Comparison of ENCODE assay signal across 9 cellular contexts in genomic region chr5:42990892-42991291, GRCh38. TPM values are rescaled to one million over a fixed set of nuclear protein-coding genes. Genes with fewer than 3 reads are reported as not detected.
DNase-seq lines count a peak whose midpoint lies in the region; ATAC-seq and TF ChIP-seq lines count a peak whose summit lies in the region.
"Had no signal": no experiment of that assay in that cellular context is flagged by ENCODE, and none has a peak within 500 bp of the region (broad histone marks: within the 10 kb centered on the region; RNA-seq: fewer than 3 reads in every experiment).

No MANE protein-coding gene starts in this region.

- H3K4me3 ChIP-seq in left lung: peak overlapping the region in 1 of 2 donors; percentile 54

- peak; percentile 42 for DNase-seq in DMS153 treated with DMSO at 0.1 percent for 48 hours (lab: John Stamatoyannopoulos, UW; ENCODE audit: unreplicated experiment)
- no peak for DNase-seq in DMS153 (lab: John Stamatoyannopoulos, UW)
- no peak for DNase-seq in left lung
- no peak for DNase-seq in stimulated activated naive CD8-positive, alpha-beta T cell treated with anti-CD3 and anti-CD28 coated beads, Interleukin-15, amount 100 ng/mL, for 72 hours
- DNase-seq in retina: no peak
- no peak for DNase-seq in kidney tubule cell (ENCODE audit: low spot score)
- DNase-seq: HCEC 1CT had no signal

- intact Hi-C loops in left lung (cut with DNase I): no loop called here

- H3K4me1 ChIP-seq in left lung: peaks cover 0 to 32% of the 10 kb centered on the region in 2 donors

- no peak for TF ChIP-seq CTCF in left lung (IDR thresholded peaks at IDR 0.05)

- H3K27ac Mint-ChIP-seq in activated T-helper 17 cell treated with anti-CD3 and anti-CD28 coated beads, Interleukin-2, amount 50 U/mL, for 72 hours: peak overlapping the region; percentile 99
- H3K27ac Mint-ChIP-seq in stimulated activated naive CD8-positive, alpha-beta T cell treated with anti-CD3 and anti-CD28 coated beads, Interleukin-15, amount 100 ng/mL, for 72 hours: peak overlapping the region; percentile 95 to 100

- no peaks in the 10 kb centered on the region for H3K36me3 ChIP-seq in left lung

- peak overlapping the region; percentile 96 to 100 for H3K27ac ChIP-seq in left lung

- ATAC-seq in activated T-helper 17 cell treated with anti-CD3 and anti-CD28 coated beads, Interleukin-2, amount 50 U/mL, for 72 hours (replicated peaks): no peak
- ATAC-seq in left lung (no peak), GM21423 (IDR thresholded peaks at IDR 0.05; ENCODE audit: unreplicated experiment) (no peak)
- no peak for ATAC-seq in stimulated activated naive CD8-positive, alpha-beta T cell treated with anti-CD3 and anti-CD28 coated beads, Interleukin-15, amount 100 ng/mL, for 72 hours

- peaks cover 31% of the 10 kb centered on the region for H3K4me1 Mint-ChIP-seq in activated T-helper 17 cell treated with anti-CD3 and anti-CD28 coated beads, Interleukin-2, amount 50 U/mL, for 72 hours
- H3K4me1 Mint-ChIP-seq in stimulated activated naive CD8-positive, alpha-beta T cell treated with anti-CD3 and anti-CD28 coated beads, Interleukin-15, amount 100 ng/mL, for 72 hours: peaks cover 46% of the 10 kb centered on the region

- no peaks in the 10 kb centered on the region for H3K27me3 Mint-ChIP-seq in activated T-helper 17 cell treated with anti-CD3 and anti-CD28 coated beads, Interleukin-2, amount 50 U/mL, for 72 hours
- H3K27me3 Mint-ChIP-seq in stimulated activated naive CD8-positive, alpha-beta T cell treated with anti-CD3 and anti-CD28 coated beads, Interleukin-15, amount 100 ng/mL, for 72 hours: no peaks in the 10 kb centered on the region

- peaks cover 29 to 75% of the 10 kb centered on the region in 2 donors for H3K27me3 ChIP-seq in left lung

- no peaks in the 10 kb centered on the region for H3K9me3 Mint-ChIP-seq in activated T-helper 17 cell treated with anti-CD3 and anti-CD28 coated beads, Interleukin-2, amount 50 U/mL, for 72 hours
- no peaks in the 10 kb centered on the region for H3K9me3 Mint-ChIP-seq in stimulated activated naive CD8-positive, alpha-beta T cell treated with anti-CD3 and anti-CD28 coated beads, Interleukin-15, amount 100 ng/mL, for 72 hours

- peak overlapping the region; percentile 96 for H3K4me3 Mint-ChIP-seq in activated T-helper 17 cell treated with anti-CD3 and anti-CD28 coated beads, Interleukin-2, amount 50 U/mL, for 72 hours
- H3K4me3 Mint-ChIP-seq in stimulated activated naive CD8-positive, alpha-beta T cell treated with anti-CD3 and anti-CD28 coated beads, Interleukin-15, amount 100 ng/mL, for 72 hours: peak overlapping the region; percentile 100

- H3K9me3 ChIP-seq in left lung: peaks cover 0 to 4% of the 10 kb centered on the region in 2 donors

- H3K36me3 Mint-ChIP-seq in activated T-helper 17 cell treated with anti-CD3 and anti-CD28 coated beads, Interleukin-2, amount 50 U/mL, for 72 hours (ENCODE audit: low read depth): peaks cover 27% of the 10 kb centered on the region

RNA-seq across cellular contexts. Expression of gene ANXA2R, which starts 49.2 kb away (rescaled TPM):
- total RNA-seq in activated T-helper 17 cell treated with anti-CD3 and anti-CD28 coated beads, Interleukin-2, amount 50 U/mL, for 72 hours: 1 to 10 TPM; 2.4 to 6.2 TPM
- total RNA-seq in left lung: 1 to 10 TPM; 2.3 to 2.9 TPM
